36 cellular contexts compared by ENCODE assay signal in the genomic region with DNA sequence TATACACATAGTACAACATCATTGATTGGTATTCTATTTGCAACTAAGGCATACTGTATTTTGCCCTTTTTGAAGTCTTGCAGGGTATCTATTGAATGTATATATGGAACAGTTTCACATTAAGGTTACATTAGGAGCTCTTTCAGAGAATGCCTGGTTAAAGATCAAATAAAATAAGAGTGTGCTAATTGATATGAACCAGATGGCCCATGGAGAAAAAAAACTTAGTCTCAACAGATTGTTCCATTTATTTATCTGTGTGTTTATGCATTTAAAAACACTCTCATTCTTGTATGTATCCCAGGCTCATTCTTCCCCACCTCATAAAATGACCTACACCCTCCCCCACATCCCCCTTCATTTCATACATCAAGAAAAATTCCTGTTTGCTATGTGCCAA. TPM values are rescaled to one million over a fixed set of nuclear protein-coding genes. Genes with fewer than 3 reads are reported as not detected.
"Had no signal": no experiment of that assay in that cellular context is flagged by ENCODE, and none has a peak within 500 bp of the region (broad histone marks: within the 10 kb centered on the region; RNA-seq: fewer than 3 reads in every experiment).

No MANE protein-coding gene starts in this region.

- H3K4me3 ChIP-seq: K562, SJCRH30 had no signal

- H3K27me3 ChIP-seq: brain microvascular endothelial cell, SJCRH30 had no signal

- H3K4me3 Mint-ChIP-seq: activated B cell treated with CpG ODN at 0.5 μM for 24 hours; activated CD4-positive, alpha-beta memory T cell treated with anti-CD3 and anti-CD28 coated beads, Interleukin-2, amount 10 ng/mL, durations not matched to agents 7 days and 5 days; activated CD8-positive, alpha-beta memory T cell treated with anti-CD3 and anti-CD28 coated beads, Interleukin-2, amount 10 ng/mL, durations not matched to agents 7 days and 5 days; activated naive CD4-positive, alpha-beta T cell treated with anti-CD3 and anti-CD28 coated beads, Interleukin-2, amount 10 ng/mL, durations not matched to agents 7 days and 5 days; activated naive CD8-positive, alpha-beta T cell; activated naive CD8-positive, alpha-beta T cell treated with anti-CD3 and anti-CD28 coated beads, Interleukin-2, amount 50 U/mL, for 24 hours had no signal

- H3K36me3 ChIP-seq: brain microvascular endothelial cell, SJCRH30 had no signal

- H3K9me3 Mint-ChIP-seq: activated naive CD4-positive, alpha-beta T cell treated with anti-CD3 and anti-CD28 coated beads, Interleukin-2, amount 10 ng/mL, durations not matched to agents 7 days and 5 days had no signal

- DNase-seq: activated B cell treated with CpG ODN at 0.5 μM for 24 hours; activated CD4-positive, alpha-beta memory T cell treated with anti-CD3 and anti-CD28 coated beads, Interleukin-2, amount 10 ng/mL, durations not matched to agents 7 days and 5 days; activated CD4-positive, alpha-beta T cell treated with anti-CD3 and anti-CD28 coated beads for 4 hours; activated CD4-positive, CD25-positive, alpha-beta regulatory T cell treated with anti-CD3 and anti-CD28 coated beads, Interleukin-2, amount 50 U/mL, for 72 hours; activated CD8-positive, alpha-beta memory T cell treated with anti-CD3 and anti-CD28 coated beads for 24 hours; activated CD8-positive, alpha-beta memory T cell treated with anti-CD3 and anti-CD28 coated beads, Interleukin-2, amount 10 ng/mL, durations not matched to agents 7 days and 5 days; activated CD8-positive, alpha-beta memory T cell treated with anti-CD3 and anti-CD28 coated beads, Interleukin-2, amount 50 U/mL, for 48 hours; activated effector memory CD4-positive, alpha-beta T cell treated with Interleukin-2 at 50 U/mL for 16 hours; activated naive CD4-positive, alpha-beta T cell treated with anti-CD3 and anti-CD28 coated beads, Interleukin-2, amount 10 ng/mL, durations not matched to agents 7 days and 5 days; activated naive CD8-positive, alpha-beta T cell treated with anti-CD3 and anti-CD28 coated beads, Interleukin-2, amount 50 U/mL, for 24 hours; activated T-cell treated with anti-CD3 and anti-CD28 coated beads, Interleukin-2, amount 50 U/mL, for 48 hours; amniotic stem cell; aorta; brain microvascular endothelial cell; central memory CD4-positive, alpha-beta T cell; NCI-H1048; NCI-H1105 treated with DMSO at 0.1 percent for 48 hours; NCI-H1436; NCI-H1694; NCI-H1930; NCI-H2081 treated with DMSO at 0.1 percent for 48 hours; NCI-H226; NCI-H446 treated with DMSO at 0.1 percent for 48 hours; NCI-H524; SHP77; SJCRH30; SW 1271; T-helper 1 cell; T-helper 2 cell; T-helper 9 cell had no signal

- H3K27me3 Mint-ChIP-seq: activated B cell treated with CpG ODN at 0.5 μM for 24 hours; activated CD4-positive, alpha-beta memory T cell treated with anti-CD3 and anti-CD28 coated beads, Interleukin-2, amount 10 ng/mL, durations not matched to agents 7 days and 5 days; activated CD8-positive, alpha-beta memory T cell treated with anti-CD3 and anti-CD28 coated beads, Interleukin-2, amount 10 ng/mL, durations not matched to agents 7 days and 5 days; activated naive CD4-positive, alpha-beta T cell treated with anti-CD3 and anti-CD28 coated beads, Interleukin-2, amount 10 ng/mL, durations not matched to agents 7 days and 5 days; activated naive CD8-positive, alpha-beta T cell; activated naive CD8-positive, alpha-beta T cell treated with anti-CD3 and anti-CD28 coated beads, Interleukin-2, amount 50 U/mL, for 24 hours had no signal

- H3K27ac ChIP-seq: brain microvascular endothelial cell, SJCRH30, VCaP had no signal

- H3K4me1 ChIP-seq: SJCRH30 had no signal

- H3K4me1 Mint-ChIP-seq: activated B cell treated with CpG ODN at 0.5 μM for 24 hours; activated CD4-positive, alpha-beta memory T cell treated with anti-CD3 and anti-CD28 coated beads, Interleukin-2, amount 10 ng/mL, durations not matched to agents 7 days and 5 days; activated CD8-positive, alpha-beta memory T cell treated with anti-CD3 and anti-CD28 coated beads, Interleukin-2, amount 10 ng/mL, durations not matched to agents 7 days and 5 days; activated naive CD4-positive, alpha-beta T cell treated with anti-CD3 and anti-CD28 coated beads, Interleukin-2, amount 10 ng/mL, durations not matched to agents 7 days and 5 days; activated naive CD8-positive, alpha-beta T cell treated with anti-CD3 and anti-CD28 coated beads, Interleukin-2, amount 50 U/mL, for 24 hours had no signal

- ATAC-seq: activated CD8-positive, alpha-beta memory T cell treated with anti-CD3 and anti-CD28 coated beads, Interleukin-2, amount 10 ng/mL, durations not matched to agents 7 days and 5 days; activated naive CD8-positive, alpha-beta T cell treated with anti-CD3 and anti-CD28 coated beads, Interleukin-2, amount 50 U/mL, for 24 hours; K562; Panc1 had no signal

- H3K27ac Mint-ChIP-seq: activated B cell treated with CpG ODN at 0.5 μM for 24 hours; activated CD4-positive, alpha-beta memory T cell treated with anti-CD3 and anti-CD28 coated beads, Interleukin-2, amount 10 ng/mL, durations not matched to agents 7 days and 5 days; activated CD8-positive, alpha-beta memory T cell treated with anti-CD3 and anti-CD28 coated beads, Interleukin-2, amount 10 ng/mL, durations not matched to agents 7 days and 5 days; activated naive CD4-positive, alpha-beta T cell treated with anti-CD3 and anti-CD28 coated beads, Interleukin-2, amount 10 ng/mL, durations not matched to agents 7 days and 5 days; activated naive CD8-positive, alpha-beta T cell; activated naive CD8-positive, alpha-beta T cell treated with anti-CD3 and anti-CD28 coated beads, Interleukin-2, amount 50 U/mL, for 24 hours had no signal

- H3K36me3 Mint-ChIP-seq: activated CD8-positive, alpha-beta memory T cell treated with anti-CD3 and anti-CD28 coated beads, Interleukin-2, amount 10 ng/mL, durations not matched to agents 7 days and 5 days; activated naive CD4-positive, alpha-beta T cell treated with anti-CD3 and anti-CD28 coated beads, Interleukin-2, amount 10 ng/mL, durations not matched to agents 7 days and 5 days; activated naive CD8-positive, alpha-beta T cell had no signal

RNA-seq across cellular contexts. Expression of a gene that starts 35.2 kb away (rescaled TPM):
- total RNA-seq: activated B cell treated with CpG ODN at 0.5 μM for 24 hours; activated CD4-positive, alpha-beta memory T cell treated with anti-CD3 and anti-CD28 coated beads, Interleukin-2, amount 10 ng/mL, durations not matched to agents 7 days and 5 days; activated CD8-positive, alpha-beta memory T cell treated with anti-CD3 and anti-CD28 coated beads, Interleukin-2, amount 10 ng/mL, durations not matched to agents 7 days and 5 days; K562; M059J; RPMI7951 had no signal
